Comparison of ENCODE assay signal across 8 cellular contexts in genomic region chr3:99172736-99173657, GRCh38.
DNase-seq lines count a peak whose midpoint lies in the region; ATAC-seq and TF ChIP-seq lines count a peak whose summit lies in the region.

No MANE protein-coding gene starts in this region.

- H3K4me3 Mint-ChIP-seq in chondrocyte (ENCODE audit: unreplicated experiment) = no peak overlapping the region

- no peak overlapping the region for H3K4me2 ChIP-seq in OCI-LY7 (ENCODE audit: low read length)

- H3K4me3 ChIP-seq in OCI-LY7 (ENCODE audit: low read depth, low read length, poor library complexity, severe bottlenecking) (no peak overlapping the region), lung (no peak overlapping the region)

- H2AFZ ChIP-seq in OCI-LY7 (ENCODE audit: low read length) = peak overlapping the region; percentile 74

- 54 to 56% methylated on average over 5 of the region's 5 CpGs for WGBS in lung, 2 donors

- CTCF ChIA-PET in OCI-LY7 (lab: Charles Lee; ENCODE audit: unreplicated experiment) = interaction anchor here (0.6 to 2.1 kb wide), 4 partner anchors 181 to 1081 kb away, joined by 3 to 9 read pairs (median 4); no protein-coding TSS in a partner anchor

- no peaks in the 10 kb centered on the region for H3K79me2 ChIP-seq in OCI-LY7 (ENCODE audit: insufficient read depth, low read depth, low read length)

- no peaks in the 10 kb centered on the region for H3K9me2 ChIP-seq in OCI-LY7 (ENCODE audit: insufficient read depth, low read length)

- peaks cover 27% of the 10 kb centered on the region for H3K9me3 Mint-ChIP-seq in chondrocyte (ENCODE audit: low read depth)

- H3K36me3 ChIP-seq in OCI-LY7 (ENCODE audit: insufficient read depth, low read length) = no peaks in the 10 kb centered on the region
- H3K36me3 ChIP-seq in lung (ENCODE audit: control insufficient read depth in 2 of 2, insufficient read depth in 2 of 2, low read length in 2 of 2) = no peaks in the 10 kb centered on the region

- intact Hi-C loops in OCI-LY7 (cut with micrococcal nuclease; ENCODE audit: unreplicated experiment) = loop anchor here (1.0 to 10.0 kb wide), 4 partner anchors 150 to 568 kb away; no protein-coding TSS in a partner anchor

- peaks cover 14% of the 10 kb centered on the region for H3K4me1 Mint-ChIP-seq in chondrocyte (ENCODE audit: low read depth)

- BruUV-seq in OCI-LY7 (replicated peaks; lab: Mats Ljungman, UMichigan) = no TSS peak

- H3K36me3 Mint-ChIP-seq in chondrocyte (ENCODE audit: low read depth) = peaks cover 20% of the 10 kb centered on the region

- no peak overlapping the region for H3K27ac ChIP-seq in OCI-LY7 (ENCODE audit: low read depth, low read length, poor library complexity, severe bottlenecking)
- no peak overlapping the region for H3K27ac ChIP-seq in lung (ENCODE audit: low read depth in 1 of 2, low read length in 1 of 2)

- no peaks in the 10 kb centered on the region for H3K9me3 ChIP-seq in OCI-LY7 (ENCODE audit: low read length)
- no peaks in the 10 kb centered on the region for H3K9me3 ChIP-seq in lung (ENCODE audit: control insufficient read depth in 2 of 2, insufficient read depth in 1 of 2, low read length in 1 of 2)

- H3K4me1 ChIP-seq in OCI-LY7 (ENCODE audit: insufficient read depth, low read length, poor library complexity, severe bottlenecking) = no peaks in the 10 kb centered on the region
- H3K4me1 ChIP-seq in lung (ENCODE audit: control insufficient read depth in 2 of 2, insufficient read depth in 2 of 2, low read length in 2 of 2) = no peaks in the 10 kb centered on the region

- ATAC-seq in GM18909 (IDR thresholded peaks at IDR 0.05; ENCODE audit: poor library complexity, unreplicated experiment) (peak; percentile 81), HG03558 (IDR thresholded peaks at IDR 0.05; ENCODE audit: extremely low read depth, unreplicated experiment) (peak; percentile 72), lung (ENCODE audit: insufficient read depth, low FRiP score) (no peak), HG03571 (IDR thresholded peaks at IDR 0.05; ENCODE audit: unreplicated experiment) (no peak), HG03045 (IDR thresholded peaks at IDR 0.05; ENCODE audit: unreplicated experiment) (no peak)

- no peak overlapping the region for H3K27ac Mint-ChIP-seq in chondrocyte (ENCODE audit: unreplicated experiment)

- DNase-seq in DMS 273 treated with DMSO at 0.1 percent for 48 hours (lab: John Stamatoyannopoulos, UW) = peak; percentile 27
- DNase-seq in OCI-LY7 (ENCODE audit: low spot score) = peak; percentile 80
- DNase-seq in chondrocyte (ENCODE audit: low spot score) = no peak
- peak; percentile 59 for DNase-seq in lung (ENCODE audit: low spot score)

- H3K27me3 Mint-ChIP-seq in chondrocyte (ENCODE audit: low read depth) = no peaks in the 10 kb centered on the region

- TF ChIP-seq CTCF in OCI-LY7 (conservative IDR thresholded peaks at IDR 0.05; ENCODE audit: low read length) = peak; percentile 92
- peak; percentile 85 for TF ChIP-seq CTCF in chondrocyte (IDR thresholded peaks at IDR 0.05)
- no peak for TF ChIP-seq CTCF in lung (IDR thresholded peaks at IDR 0.05; ENCODE audit: control extremely low read depth, extremely low read depth)

- no peaks in the 10 kb centered on the region for H3K27me3 ChIP-seq in lung (ENCODE audit: control insufficient read depth, insufficient read depth)

- POLR2A ChIA-PET in OCI-LY7 (lab: Charles Lee) = interaction anchor here (0.7 to 0.9 kb wide), 2 partner anchors 28 to 179 kb away, joined by 3 read pairs; no protein-coding TSS in a partner anchor

- H4K20me1 ChIP-seq in OCI-LY7 (ENCODE audit: insufficient read depth, low read length) = no peaks in the 10 kb centered on the region

Comparison
In these comparisons a context has a peak if more than half of its experiments do, and no peak if none do; other contexts are left out.
1. ATAC-seq: peak in GM18909 (single experiment) and HG03558 (single experiment); none in lung (single experiment), HG03571 (single experiment) and HG03045 (single experiment).